In the genomic region with DNA sequence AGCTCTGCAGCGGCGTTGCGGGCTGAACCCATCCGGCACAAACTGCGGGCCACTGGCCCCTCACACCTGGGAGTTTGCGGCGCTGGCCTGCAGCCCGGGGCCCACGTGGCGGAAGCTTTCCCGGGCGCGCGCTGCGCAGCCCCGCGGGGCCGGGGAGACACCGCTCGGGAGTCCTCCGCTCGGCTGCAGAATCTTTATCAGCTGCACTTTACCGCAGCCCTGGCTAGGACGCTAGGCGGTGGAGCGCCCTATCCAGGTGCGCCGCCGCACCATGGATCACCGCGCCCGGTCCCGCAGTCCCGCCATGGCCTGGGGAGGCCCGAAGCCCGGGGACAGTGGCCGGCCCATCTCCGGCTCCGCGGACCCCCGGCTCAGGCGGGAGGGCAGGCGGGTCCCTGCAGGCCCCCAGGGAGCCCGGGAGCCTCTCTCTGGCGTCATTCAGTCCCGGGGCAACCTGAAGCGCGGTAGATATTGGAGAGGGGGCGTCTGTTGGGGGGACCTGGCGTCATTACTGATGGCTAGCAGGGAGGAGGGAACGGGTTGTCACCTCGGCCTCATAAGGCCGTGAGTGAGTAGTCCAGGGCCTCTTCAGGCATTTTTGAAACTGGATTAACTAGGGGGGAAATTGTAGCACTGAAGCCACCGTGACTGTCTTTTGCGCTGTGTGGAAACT, we compare ENCODE assay signal across 12 cellular contexts. TPM values are rescaled to one million over a fixed set of nuclear protein-coding genes. Genes with fewer than 3 reads are reported as not detected.
DNase-seq lines count a peak whose midpoint lies in the region; ATAC-seq and TF ChIP-seq lines count a peak whose summit lies in the region.
"Had no signal": no experiment of that assay in that cellular context is flagged by ENCODE, and none has a peak within 500 bp of the region (broad histone marks: within the 10 kb centered on the region; RNA-seq: fewer than 3 reads in every experiment).

No MANE protein-coding gene starts in this region.

- no peak for ATAC-seq in HG03432 (IDR thresholded peaks at IDR 0.05; ENCODE audit: unreplicated experiment)
- ATAC-seq in HG02973 (IDR thresholded peaks at IDR 0.05; ENCODE audit: unreplicated experiment) = no peak
- ATAC-seq: left cardiac atrium had no signal

- intact Hi-C loops in thyroid gland (cut with DNase I) = no loop called here

- peak overlapping the region in 3 of 4 donors; percentile 13 to 24 (median 16) for H3K4me3 ChIP-seq in Peyer's patch
- H3K4me3 ChIP-seq in iPS-11a (ENCODE audit: low read depth, low read length) = peak overlapping the region; percentile 8
- H3K4me3 ChIP-seq in smooth muscle cell = peak overlapping the region; percentile 29
- H3K4me3 ChIP-seq in thyroid gland (replicated peaks in 1 of 3) = no peak overlapping the region

- H4K20me1 ChIP-seq in smooth muscle cell (ENCODE audit: low read depth) = no peaks in the 10 kb centered on the region

- H3K36me3 ChIP-seq in Peyer's patch (no peaks in the 10 kb centered on the region), smooth muscle cell (ENCODE audit: low read depth) (no peaks in the 10 kb centered on the region), thyroid gland (no peaks in the 10 kb centered on the region)

- no peak overlapping the region for H3K9ac ChIP-seq in smooth muscle cell (ENCODE audit: low read depth)

- TF ChIP-seq POLR2A in Peyer's patch (IDR thresholded peaks at IDR 0.05) (no peak), thyroid gland (IDR thresholded peaks at IDR 0.05) (no peak)

- H3K9me3 ChIP-seq in Peyer's patch (no peaks in the 10 kb centered on the region), smooth muscle cell (replicated peaks; ENCODE audit: low read depth) (no peaks in the 10 kb centered on the region), thyroid gland (no peaks in the 10 kb centered on the region)

- TF ChIP-seq CTCF in Peyer's patch (IDR thresholded peaks at IDR 0.05) (no peak), smooth muscle cell (IDR thresholded peaks at IDR 0.05; ENCODE audit: borderline replicate concordance, insufficient read depth, poor library complexity, severe bottlenecking) (no peak), thyroid gland (IDR thresholded peaks at IDR 0.05) (no peak)

- peak; percentile 41 for DNase-seq in activated CD4-positive, alpha-beta T cell treated with anti-CD3 and anti-CD28 coated beads for 48 hours
- no peak for DNase-seq in activated CD4-positive, alpha-beta T cell treated with anti-CD3 and anti-CD28 coated beads, Interleukin-2, amount 50 U/mL, for 4 hours
- no peak for DNase-seq in Peyer's patch
- no peak for DNase-seq in smooth muscle cell (lab: John Stamatoyannopoulos, UW; ENCODE audit: unreplicated experiment)
- DNase-seq in thyroid gland = no peak
- DNase-seq: KBM-7, left cardiac atrium had no signal

- H3K4me2 ChIP-seq in smooth muscle cell = peak overlapping the region; percentile 78

- H3K27ac ChIP-seq in Peyer's patch = no peak overlapping the region
- no peak overlapping the region for H3K27ac ChIP-seq in smooth muscle cell (ENCODE audit: low read depth)
- H3K27ac ChIP-seq in thyroid gland = no peak overlapping the region

- no peaks in the 10 kb centered on the region for H3F3A ChIP-seq in smooth muscle cell (ENCODE audit: low read depth)

- no peaks in the 10 kb centered on the region for H3K79me2 ChIP-seq in smooth muscle cell (ENCODE audit: low read depth)

- H3K27me3 ChIP-seq in Peyer's patch = peaks cover 0 to 56% of the 10 kb centered on the region in 2 donors
- peaks cover 100% of the 10 kb centered on the region for H3K27me3 ChIP-seq in smooth muscle cell (ENCODE audit: low read depth)
- H3K27me3 ChIP-seq in thyroid gland = peaks cover 56% of the 10 kb centered on the region

- H2AFZ ChIP-seq in smooth muscle cell (ENCODE audit: low read depth) = no peak overlapping the region

- whole genome bisulfite sequencing in smooth muscle cell (ENCODE audit: low lambda C conversion rate) = 5% methylated on average over 55 of the region's 55 CpGs
- 2 to 4% methylated on average over 13 to 18 of the region's 55 CpGs for WGBS in thyroid gland, 2 donors

- peaks cover 0 to 31% (median 0%) of the 10 kb centered on the region in 4 donors for H3K4me1 ChIP-seq in Peyer's patch
- peaks cover 27% of the 10 kb centered on the region for H3K4me1 ChIP-seq in smooth muscle cell (ENCODE audit: low read depth)
- peaks cover 0 to 5% of the 10 kb centered on the region in 2 donors for H3K4me1 ChIP-seq in thyroid gland

RNA-seq across cellular contexts. Expression of a gene that starts 5.7 kb away (rescaled TPM):
- total RNA-seq in Peyer's patch = not detected
- total RNA-seq in smooth muscle cell = not detected in 2 replicates
- not detected in 2 replicates for polyA plus RNA-seq in smooth muscle cell
- under 1 TPM in 1 of 4 donors, not detected in 3; 0.11 TPM for total RNA-seq in thyroid gland
- total RNA-seq: left cardiac atrium had no signal
- polyA plus RNA-seq: BJ had no signal

RNA-seq across cellular contexts. Expression of a gene that starts 49.9 kb away (rescaled TPM):
- not detected for total RNA-seq in Peyer's patch
- not detected in 2 replicates for total RNA-seq in smooth muscle cell
- polyA plus RNA-seq in smooth muscle cell = not detected in 2 replicates
- not detected for total RNA-seq in thyroid gland
- total RNA-seq: RPMI7951 had no signal
- polyA plus RNA-seq: BJ had no signal

Comparison
In these comparisons a context has a peak if more than half of its experiments do, and no peak if none do; other contexts are left out.
1. H3K4me3 ChIP-seq: peak in Peyer's patch (3 of 4), iPS-11a (single experiment) and smooth muscle cell (single experiment); none in thyroid gland (0 of 3).